11 cellular contexts compared by ENCODE assay signal in the genomic region with DNA sequence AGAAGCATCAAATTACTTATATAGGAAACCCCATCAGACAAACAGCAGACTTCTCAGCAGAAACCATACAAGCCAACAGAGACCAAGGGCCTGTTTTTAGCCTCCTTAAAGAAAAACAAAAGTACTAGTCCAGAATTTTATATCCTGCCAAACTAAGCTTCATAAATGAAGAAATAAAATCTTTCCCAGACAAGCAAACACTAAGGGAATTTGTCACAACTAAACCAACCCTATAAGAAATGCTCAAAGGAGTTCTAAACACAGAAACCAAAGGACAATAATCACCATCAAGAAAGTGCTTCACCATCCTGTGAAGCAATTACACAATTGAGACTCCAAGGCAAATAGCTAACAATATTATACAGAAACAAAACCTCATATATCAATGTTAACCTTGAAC.
"Had no signal": no experiment of that assay in that cellular context is flagged by ENCODE, and none has a peak within 500 bp of the region (broad histone marks: within the 10 kb centered on the region; RNA-seq: fewer than 3 reads in every experiment).

No MANE protein-coding gene starts in this region.

- DNase-seq: GM23248, GOT3, H7, H9, HCEC 1CT, HFFc6 had no signal

- H3K36me3 ChIP-seq: HAP-1 had no signal

- H3K27ac ChIP-seq: GM23248 had no signal

- H3K4me1 ChIP-seq: HAP-1 had no signal

- ATAC-seq: GM23338, HCT116 had no signal

- H3K4me2 ChIP-seq: GM23338 had no signal

- H3K9ac ChIP-seq: GM23248 had no signal

- H3K4me3 ChIP-seq: GM23248, GM23338, HAP-1 had no signal

- FAIRE-seq: H1, H54 had no signal

- H2AFZ ChIP-seq: GM23248, GM23338 had no signal
